ENCODE assay signal across 20 cellular contexts in the genomic region with DNA sequence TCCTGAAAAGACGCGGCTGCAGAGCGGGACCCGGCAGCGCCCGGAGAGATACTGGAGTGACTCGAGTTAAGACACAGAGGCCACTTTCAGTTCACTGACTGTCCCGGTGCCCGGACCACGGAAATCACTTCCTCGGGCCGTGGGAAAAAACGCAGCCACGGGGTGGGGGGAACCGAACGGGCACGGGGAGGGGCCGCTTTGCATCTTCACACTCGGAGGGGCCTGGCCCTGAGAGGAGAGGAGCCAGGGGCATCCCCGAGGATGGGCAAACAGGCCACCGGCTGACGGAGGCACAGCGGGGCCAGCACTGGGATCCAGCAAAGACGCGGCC.
DNase-seq lines count a peak whose midpoint lies in the region; ATAC-seq, FAIRE-seq and TF ChIP-seq lines count a peak whose summit lies in the region.
"Had no signal": no experiment of that assay in that cellular context is flagged by ENCODE, and none has a peak within 500 bp of the region (broad histone marks: within the 10 kb centered on the region; RNA-seq: fewer than 3 reads in every experiment).

No MANE protein-coding gene starts in this region.

- H3K27me3 ChIP-seq in SK-N-SH (ENCODE audit: insufficient read depth) (no peaks in the 10 kb centered on the region), right lobe of liver (no peaks in the 10 kb centered on the region), HepG2 (ENCODE audit: control insufficient read depth in 1 of 2, insufficient read depth in 2 of 2, low read length in 2 of 2) (peaks cover 2 to 6% of the 10 kb centered on the region in 2 experiments; a peak in 2 of 5 replicates), aorta (ENCODE audit: control insufficient read depth in 1 of 2, insufficient read depth in 2 of 2, low read length in 1 of 2) (no peaks in the 10 kb centered on the region)
- H3K27me3 ChIP-seq: ovary had no signal

- peak; percentile 26 for DNase-seq in SK-N-SH
- DNase-seq in right lobe of liver = peak; percentile 11 to 51 (median 37)
- no peak for DNase-seq in HepG2 (ENCODE audit: low spot score)
- peak in 2 of 3 donors; percentile 19 to 46 for DNase-seq in mucosa of descending colon
- DNase-seq in aorta = peak; percentile 32 to 69
- DNase-seq in epidermal melanocyte (ENCODE audit: insufficient read length, low spot score) = no peak
- no peak for DNase-seq in midbrain (lab: John Stamatoyannopoulos, UW)
- DNase-seq: activated CD4-positive, alpha-beta T cell treated with anti-CD3 and anti-CD28 coated beads, Interleukin-2, amount 50 U/mL, for 1 hour; KG1; NCI-H1694; NCI-H2171 treated with DMSO at 0.1 percent for 48 hours; NCI-H69; SHP77; stimulated activated naive B cell treated with anti-CD40 and anti-IgM and Interleukin-4, amounts not matched to agents 10 μg/mL and 1 μg/mL and 100 μg/mL, for 72 hours had no signal

- TF ChIP-seq EP300 in SK-N-SH (IDR thresholded peaks at IDR 0.05; ENCODE audit: borderline replicate concordance in 1 of 2, low read depth in 1 of 2, low read length in 1 of 2) = no peak
- TF ChIP-seq EP300 in HepG2 (IDR thresholded peaks at IDR 0.05; ENCODE audit: low read depth in 2 of 2, low read length in 2 of 2) = no peak
- no peak for TF ChIP-seq EP300 in HepG2 (CRISPR knock-in tag; IDR thresholded peaks at IDR 0.05; ENCODE audit: borderline replicate concordance)

- no TSS peak for BruUV-seq in HepG2 (replicated peaks; lab: Mats Ljungman, UMichigan)

- H3K4me2 ChIP-seq in SK-N-SH = no peak overlapping the region
- no peak overlapping the region for H3K4me2 ChIP-seq in HepG2 (ENCODE audit: low read depth, low read length)

- no peaks in the 10 kb centered on the region for H3K79me2 ChIP-seq in SK-N-SH (ENCODE audit: insufficient read depth)
- H3K79me2 ChIP-seq in HepG2 (ENCODE audit: insufficient read depth, low read length) = no peaks in the 10 kb centered on the region

- POLR2A ChIA-PET in SK-N-SH (lab: Yijun Ruan, JAX) = no interaction called here
- POLR2A ChIA-PET in HepG2 (lab: Yijun Ruan, JAX) = no interaction called here

- H3K9ac ChIP-seq in SK-N-SH = no peak overlapping the region
- no peak overlapping the region for H3K9ac ChIP-seq in HepG2 (ENCODE audit: insufficient read depth, low read depth, low read length)

- no peaks in the 10 kb centered on the region for H3F3A ChIP-seq in SK-N-SH (replicated peaks; ENCODE audit: insufficient read depth)

- TF ChIP-seq CTCF in SK-N-SH (IDR thresholded peaks at IDR 0.05) = no peak
- no peak for TF ChIP-seq CTCF in right lobe of liver (IDR thresholded peaks at IDR 0.05)
- no peak for TF ChIP-seq CTCF in HepG2 (CRISPR knock-in tag; IDR thresholded peaks at IDR 0.05)
- TF ChIP-seq CTCF in mucosa of descending colon (IDR thresholded peaks at IDR 0.05) = no peak

- H3K4me1 ChIP-seq in SK-N-SH (ENCODE audit: control insufficient read depth in 1 of 2, insufficient read depth in 2 of 2, low read depth in 1 of 2, low read length in 1 of 2) (no peaks in the 10 kb centered on the region), right lobe of liver (peaks cover 0 to 13% (median 0%) of the 10 kb centered on the region in 4 donors), HepG2 (ENCODE audit: insufficient read depth, low read length) (peaks cover 71% of the 10 kb centered on the region), mucosa of descending colon (ENCODE audit: low read depth) (peaks cover 24% of the 10 kb centered on the region), aorta (ENCODE audit: control insufficient read depth in 1 of 2, insufficient read depth in 2 of 2, low read length in 2 of 2) (no peaks in the 10 kb centered on the region)

- intact Hi-C loops in right lobe of liver (cut with DNase I) = no loop called here
- intact Hi-C loops in HepG2 (cut with micrococcal nuclease; ENCODE audit: unreplicated experiment) = loop anchor here (10.0 kb wide), 1 partner anchor 49 kb away; no protein-coding TSS in a partner anchor
- intact Hi-C loops in mucosa of descending colon (cut with DNase I, micrococcal nuclease) = no loop called here
- intact Hi-C loops in aorta (cut with DNase I) = no loop called here

- no peak for FAIRE-seq in HepG2 (lab: Jason Lieb, UNC)
- FAIRE-seq: endometrium had no signal

- CTCF ChIA-PET in SK-N-SH (lab: Yijun Ruan, JAX) = interaction anchor here (0.9 to 1.4 kb wide), 2 partner anchors 9 to 54 kb away, joined by 3 to 5 read pairs; no protein-coding TSS in a partner anchor
- CTCF ChIA-PET in HepG2 (lab: Yijun Ruan, JAX; ENCODE audit: low intra/inter-chr PET ratio, low total read pairs) = no interaction called here

- ATAC-seq in SK-N-SH treated with all-trans-retinoic acid at 6 μM for 48 hours = no peak
- no peak for ATAC-seq in right lobe of liver
- no peak for ATAC-seq in HepG2
- no peak for ATAC-seq in mucosa of descending colon
- no peak for ATAC-seq in aorta (ENCODE audit: low FRiP score)
- ATAC-seq: activated naive CD4-positive, alpha-beta T cell treated with anti-CD3 and anti-CD28 coated beads, Interleukin-2, amount 50 U/mL, for 72 hours; stimulated activated naive B cell treated with anti-CD40 and anti-IgM and Interleukin-4, amounts not matched to agents 10 μg/mL and 1 μg/mL and 100 μg/mL, for 72 hours; T-cell had no signal

- H2AFZ ChIP-seq in SK-N-SH (ENCODE audit: low read depth) (no peak overlapping the region), HepG2 (ENCODE audit: low read length) (no peak overlapping the region)

- in situ Hi-C loops in HepG2 (cut with HindIII; ENCODE audit: extremely low pct_ligation_motif_present, low pct_unique_long_range_greater_than_20kb) = no loop called here

- H3K36me3 ChIP-seq in SK-N-SH (replicated peaks in 1 of 2; ENCODE audit: control insufficient read depth in 1 of 2, insufficient read depth in 2 of 2, low read length in 1 of 2) = no peaks in the 10 kb centered on the region
- H3K36me3 ChIP-seq in right lobe of liver = no peaks in the 10 kb centered on the region
- no peaks in the 10 kb centered on the region for H3K36me3 ChIP-seq in HepG2 (replicated peaks in 1 of 2; ENCODE audit: control insufficient read depth in 1 of 2, insufficient read depth in 2 of 2, low read length in 2 of 2)
- no peaks in the 10 kb centered on the region for H3K36me3 ChIP-seq in mucosa of descending colon (ENCODE audit: low read depth)
- no peaks in the 10 kb centered on the region for H3K36me3 ChIP-seq in aorta (ENCODE audit: control insufficient read depth in 1 of 2, insufficient read depth in 2 of 2, low read length in 1 of 2)
- H3K36me3 ChIP-seq: ovary had no signal

- TF ChIP-seq POLR2A in right lobe of liver (IDR thresholded peaks at IDR 0.05) = no peak
- no peak for TF ChIP-seq POLR2A in HepG2 (IDR thresholded peaks at IDR 0.05; ENCODE audit: insufficient read depth in 1 of 2, low read depth in 2 of 2, low read length in 2 of 2)

- no peaks in the 10 kb centered on the region for H3K9me2 ChIP-seq in SK-N-SH

- no peak for TF ChIP-seq RAD21 in SK-N-SH (IDR thresholded peaks at IDR 0.05; ENCODE audit: low read length)
- TF ChIP-seq RAD21 in HepG2 (CRISPR knock-in tag; IDR thresholded peaks at IDR 0.05) = no peak

- 70% methylated on average over 20 of the region's 25 CpGs for WGBS in SK-N-SH (ENCODE audit: low lambda C conversion rate)
- 91% methylated on average over 7 of the region's 25 CpGs for WGBS in right lobe of liver (ENCODE audit: insufficient coverage, low coverage, low lambda C conversion rate, missing lambda C conversion rate)
- WGBS in HepG2 (ENCODE audit: low lambda C conversion rate) = 85% methylated on average over 15 of the region's 25 CpGs
- 96 to 98% methylated on average over 25 of the region's 25 CpGs for WGBS in aorta, 2 donors

- H3K9me3 ChIP-seq in SK-N-SH = no peaks in the 10 kb centered on the region
- H3K9me3 ChIP-seq in right lobe of liver = no peaks in the 10 kb centered on the region
- H3K9me3 ChIP-seq in HepG2 (ENCODE audit: low read length) = no peaks in the 10 kb centered on the region
- no peaks in the 10 kb centered on the region for H3K9me3 ChIP-seq in mucosa of descending colon
- no peaks in the 10 kb centered on the region for H3K9me3 ChIP-seq in aorta (ENCODE audit: control insufficient read depth, low read length)
- H3K9me3 ChIP-seq: ovary had no signal

- H3K27ac ChIP-seq in SK-N-SH (ENCODE audit: low read depth in 2 of 2, low read length in 1 of 2) = no peak overlapping the region
- H3K27ac ChIP-seq in right lobe of liver = no peak overlapping the region
- H3K27ac ChIP-seq in HepG2 (ENCODE audit: extremely low read length, insufficient read depth, low read length) = no peak overlapping the region
- H3K27ac ChIP-seq in aorta (ENCODE audit: low read depth in 1 of 2, low read length in 2 of 2) = no peak overlapping the region
- H3K27ac ChIP-seq: 22Rv1, ovary had no signal

- no peaks in the 10 kb centered on the region for H4K20me1 ChIP-seq in SK-N-SH (ENCODE audit: insufficient read depth)
- H4K20me1 ChIP-seq in HepG2 (ENCODE audit: insufficient read depth, low read length) = no peaks in the 10 kb centered on the region

- H3K4me3 ChIP-seq in SK-N-SH (ENCODE audit: low read depth in 2 of 2, low read length in 1 of 2) (no peak overlapping the region), right lobe of liver (no peak overlapping the region), HepG2 (replicated peaks in 1 of 3; ENCODE audit: insufficient read depth in 1 of 3, low read depth in 2 of 3, low read length in 3 of 3) (no peak overlapping the region), mucosa of descending colon (no peak overlapping the region), aorta (ENCODE audit: low read length in 2 of 2) (no peak overlapping the region)
- H3K4me3 ChIP-seq: ovary had no signal

TF ChIP-seq in SK-N-SH, 30 proteins besides CTCF, POLR2A, EP300 and RAD21 (continues in another document):
- no peak for TF ChIP-seq TEAD4 (IDR thresholded peaks at IDR 0.05; ENCODE audit: borderline replicate concordance, insufficient read depth)
- TF ChIP-seq EZH2phosphoT487 (IDR thresholded peaks at IDR 0.05; ENCODE audit: borderline replicate concordance, low read depth) = no peak
- no peak for TF ChIP-seq MXI1 (IDR thresholded peaks at IDR 0.05; ENCODE audit: low read depth, low read length)
- TF ChIP-seq GABPA (IDR thresholded peaks at IDR 0.05; ENCODE audit: low read depth) = no peak
- no peak for TF ChIP-seq YY1 (IDR thresholded peaks at IDR 0.05; ENCODE audit: low read depth)

TF ChIP-seq in SK-N-SH treated with all-trans-retinoic acid at 6 μM for 48 hours, 23 proteins besides CTCF, POLR2A, EP300 and RAD21:
- no peak for TF ChIP-seq ZFP3 (CRISPR knock-in tag; IDR thresholded peaks at IDR 0.05)
- TF ChIP-seq GLIS3 (CRISPR knock-in tag; IDR thresholded peaks at IDR 0.05) = no peak

TF ChIP-seq in HepG2, 621 proteins besides CTCF, POLR2A, EP300 and RAD21:
- no peak for TF ChIP-seq U2AF1 (optimal IDR thresholded peaks at IDR 0.05; ENCODE audit: low read depth, low read length)
- no peak for TF ChIP-seq ONECUT2 (CRISPR knock-in tag; IDR thresholded peaks at IDR 0.05)
- TF ChIP-seq ZNF263 (CRISPR knock-in tag; IDR thresholded peaks at IDR 0.05) = no peak
TF ChIP-seq in HepG2: peak in this region for 0.

Comparison
In these comparisons a context has a peak if more than half of its experiments do, and no peak if none do; other contexts are left out.
1. DNase-seq: peak in SK-N-SH (single experiment), right lobe of liver (3 of 3), mucosa of descending colon (2 of 3) and aorta (2 of 2); none in HepG2 (single experiment), epidermal melanocyte (single experiment) and midbrain (single experiment).